ENCODE assay signal across 8 cellular contexts in genomic region chr9:86281577-86282076, GRCh38. TPM values are rescaled to one million over a fixed set of nuclear protein-coding genes. Genes with fewer than 3 reads are reported as not detected.
DNase-seq lines count a peak whose midpoint lies in the region; ATAC-seq and TF ChIP-seq lines count a peak whose summit lies in the region.

No MANE protein-coding gene starts in this region.

- ATAC-seq in GM21619 (IDR thresholded peaks at IDR 0.05; ENCODE audit: unreplicated experiment), result peak; percentile 25

- H3K36me3 ChIP-seq in brain microvascular endothelial cell (replicated peaks) (no peaks in the 10 kb centered on the region), uterus (no peaks in the 10 kb centered on the region)

- H3K27me3 ChIP-seq in brain microvascular endothelial cell (replicated peaks), result no peaks in the 10 kb centered on the region
- H3K27me3 ChIP-seq in uterus, result no peaks in the 10 kb centered on the region

- TF ChIP-seq CTCF in GM12865 (IDR thresholded peaks at IDR 0.05; ENCODE audit: insufficient read depth, low read depth, low read length, missing control alignments), result no peak
- TF ChIP-seq CTCF in LNCaP clone FGC (IDR thresholded peaks at IDR 0.05; ENCODE audit: control insufficient read depth, extremely low read depth, insufficient read depth), result no peak
- TF ChIP-seq CTCF in brain microvascular endothelial cell (IDR thresholded peaks at IDR 0.05; ENCODE audit: low read depth, low read length, missing control alignments), result no peak
- TF ChIP-seq CTCF in uterus (IDR thresholded peaks at IDR 0.05), result no peak
- no peak for TF ChIP-seq CTCF in GM13976 (IDR thresholded peaks at IDR 0.05; ENCODE audit: borderline replicate concordance, control extremely low read depth, extremely low read depth, insufficient read depth, missing control alignments)

- in situ Hi-C loops in brain microvascular endothelial cell (cut with HindIII; ENCODE audit: low pct_ligation_motif_present, low sequenced_read_pairs) (no loop called here), GM13976 (cut with MboI; ENCODE audit: low sequenced_read_pairs, unreplicated experiment) (no loop called here)

- H3K4me1 ChIP-seq in uterus, result peaks cover 0 to 5% of the 10 kb centered on the region in 2 donors

- H3K9me3 ChIP-seq in uterus, result no peaks in the 10 kb centered on the region

- peak overlapping the region; percentile 65 for H3K4me3 ChIP-seq in GM12865 (ENCODE audit: low read depth, low read length)
- H3K4me3 ChIP-seq in LNCaP clone FGC (ENCODE audit: low read depth, low read length), result peak overlapping the region; percentile 76
- peak overlapping the region; percentile 96 for H3K4me3 ChIP-seq in brain microvascular endothelial cell (ENCODE audit: low read depth, low read length)
- peak overlapping the region; percentile 71 to 81 for H3K4me3 ChIP-seq in uterus

- TF ChIP-seq POLR2A in uterus (IDR thresholded peaks at IDR 0.05), result no peak

- intact Hi-C loops in uterus (cut with DNase I; ENCODE audit: low total_unique reads), result no loop called here

- H3K27ac ChIP-seq in brain microvascular endothelial cell (peak overlapping the region; percentile 98), uterus (peak overlapping the region; percentile 90 to 91)

- DNase-seq in GM12865 (ENCODE audit: low read depth) (no peak), LNCaP clone FGC (ENCODE audit: low read depth) (no peak), brain microvascular endothelial cell (no peak), medulla oblongata (ENCODE audit: extremely low spot score) (peak; percentile 53), uterus (no peak), SKM-1 (lab: John Stamatoyannopoulos, UW; ENCODE audit: unreplicated experiment) (no peak), GM13976 (ENCODE audit: low spot score) (no peak)

RNA-seq across cellular contexts. Expression of gene ISCA1, which starts 0.7 kb away (rescaled TPM):
- 10 to 100 TPM in 3 of 4 donors, 1 to 10 TPM in 1; 8.7 to 62.4 (median 42.4) TPM for total RNA-seq in uterus

RNA-seq across cellular contexts. Expression of gene C9orf153, which starts 22.2 kb away (rescaled TPM):
- total RNA-seq in uterus, result 1 to 10 TPM in 2 of 4 donors, under 1 TPM in 1, not detected in 1; 0.82 to 1.8 (median 1.5) TPM
